ENCODE assay signal across 14 cellular contexts in genomic region chr1:152515454-152515823, GRCh38. TPM values are rescaled to one million over a fixed set of nuclear protein-coding genes. Genes with fewer than 3 reads are reported as not detected.
A peak's percentile ranks its signal among the peaks of the same experiment; 100 is the strongest.
DNase-seq lines count a peak whose midpoint lies in the region; ATAC-seq, FAIRE-seq and TF ChIP-seq lines count a peak whose summit lies in the region.
"Had no signal": no experiment of that assay in that cellular context is flagged by ENCODE, and none has a peak within 500 bp of the region (broad histone marks: within the 10 kb centered on the region; RNA-seq: fewer than 3 reads in every experiment).

No MANE protein-coding gene starts in this region.

- ATAC-seq in left cardiac atrium (peak in 1 of 2 donors; percentile 71), left ventricle myocardium superior (no peak), left lobe of liver (peak; percentile 51), GM19395 (IDR thresholded peaks at IDR 0.05; ENCODE audit: unreplicated experiment) (no peak), GM18909 (IDR thresholded peaks at IDR 0.05; ENCODE audit: poor library complexity, unreplicated experiment) (no peak)
- ATAC-seq: stimulated activated memory B cell treated with anti-CD40 and anti-IgM and Interleukin-4, amounts not matched to agents 10 μg/mL and 1 μg/mL and 100 μg/mL, for 72 hours had no signal

- intact Hi-C loops in left cardiac atrium (cut with DNase I) = no loop called here
- intact Hi-C loops in left ventricle myocardium superior (cut with micrococcal nuclease) = no loop called here

- H3K27me3 ChIP-seq in bronchial epithelial cell (ENCODE audit: control insufficient read depth, insufficient read depth, low read length) = no peaks in the 10 kb centered on the region

- no peak for TF ChIP-seq CTCF in bronchial epithelial cell (IDR thresholded peaks at IDR 0.05; ENCODE audit: insufficient read depth, low read length, severe bottlenecking)

- DNase-seq in left cardiac atrium (peak; percentile 24), left ventricle myocardium superior (no peak), bronchial epithelial cell (ENCODE audit: low read depth) (peak; percentile 44), left lobe of liver (ENCODE audit: low spot score) (no peak), urothelium cell line (ENCODE audit: low spot score) (peak; percentile 51), iPS-NIHi11 (ENCODE audit: low spot score) (no peak)
- DNase-seq: activated T-cell treated with anti-CD3 and anti-CD28 coated beads, Interleukin-2, amount 50 U/mL, for 1 hour; BE2C; GOT3; NCI-H2081; PC-9 had no signal

- H3K4me3 ChIP-seq in bronchial epithelial cell (ENCODE audit: low read depth, low read length) = peak overlapping the region; percentile 34
- H3K4me3 ChIP-seq: PC-9 had no signal

- FAIRE-seq in bronchial epithelial cell (lab: Jason Lieb, UNC) (no peak), urothelium cell line (lab: Jason Lieb, UNC) (no peak)

- H3K36me3 ChIP-seq in bronchial epithelial cell (ENCODE audit: control insufficient read depth, insufficient read depth, low read length) = no peaks in the 10 kb centered on the region
- H3K36me3 ChIP-seq: BE2C had no signal

RNA-seq across cellular contexts. Expression of gene CRCT1, which starts 1.2 kb away (rescaled TPM):
- total RNA-seq in left cardiac atrium (not detected), left ventricle myocardium superior (not detected), bronchial epithelial cell (4.7 and 7.6 TPM in 2 replicates), left lobe of liver (not detected)
- total RNA-seq: PC-9 had no signal

RNA-seq across cellular contexts. Expression of gene LCE5A, which starts 4.8 kb away (rescaled TPM):
- total RNA-seq in left cardiac atrium (not detected), left ventricle myocardium superior (not detected), bronchial epithelial cell (not detected in 2 replicates), left lobe of liver (not detected)
- total RNA-seq: PC-9 had no signal

RNA-seq across cellular contexts. Expression of gene LCE3E, which starts 51.1 kb away (rescaled TPM):
- total RNA-seq in left cardiac atrium (not detected), left ventricle myocardium superior (not detected), bronchial epithelial cell (not detected in 2 replicates), left lobe of liver (not detected)
- total RNA-seq: PC-9 had no signal

Comparison
In these comparisons a context has a peak if more than half of its experiments do, and no peak if none do; other contexts are left out.
1. DNase-seq: peak in left cardiac atrium (single experiment), bronchial epithelial cell (single experiment) and urothelium cell line (single experiment); none in left ventricle myocardium superior (single experiment), left lobe of liver (single experiment) and iPS-NIHi11 (single experiment).